Comparison of ENCODE assay signal across 1 cellular context in the genomic region with DNA sequence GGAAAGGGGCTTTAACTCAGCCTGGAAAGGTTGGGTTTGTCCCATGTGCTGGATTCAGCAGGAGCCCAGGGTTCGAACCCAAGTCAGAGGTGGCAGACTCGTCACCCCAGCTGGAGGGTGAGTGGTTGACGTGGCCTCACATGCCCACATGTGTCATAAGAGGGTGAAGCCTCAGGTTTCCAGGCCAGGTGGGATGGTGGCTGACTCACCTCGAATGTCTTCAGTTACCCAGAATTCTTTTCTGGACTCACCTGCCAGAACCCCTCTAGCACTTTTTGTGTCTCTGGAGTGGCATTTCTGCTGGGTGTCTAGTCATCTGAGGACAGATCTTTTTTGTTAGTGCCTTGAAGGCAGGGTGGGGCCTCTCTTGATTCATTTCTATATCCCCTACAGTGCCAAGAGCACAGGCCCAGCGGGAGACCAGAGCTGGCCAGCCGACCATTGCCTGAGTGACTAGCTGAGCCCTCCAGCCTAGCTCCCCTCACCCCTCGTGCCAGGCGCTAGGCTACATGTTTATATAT.
TF ChIP-seq lines count a peak whose summit lies in the region.

No MANE protein-coding gene starts in this region.

TF ChIP-seq in H1, 55 proteins besides CTCF, POLR2A, EP300 and RAD21 (continued from another document):
- TF ChIP-seq, protein P1, sequence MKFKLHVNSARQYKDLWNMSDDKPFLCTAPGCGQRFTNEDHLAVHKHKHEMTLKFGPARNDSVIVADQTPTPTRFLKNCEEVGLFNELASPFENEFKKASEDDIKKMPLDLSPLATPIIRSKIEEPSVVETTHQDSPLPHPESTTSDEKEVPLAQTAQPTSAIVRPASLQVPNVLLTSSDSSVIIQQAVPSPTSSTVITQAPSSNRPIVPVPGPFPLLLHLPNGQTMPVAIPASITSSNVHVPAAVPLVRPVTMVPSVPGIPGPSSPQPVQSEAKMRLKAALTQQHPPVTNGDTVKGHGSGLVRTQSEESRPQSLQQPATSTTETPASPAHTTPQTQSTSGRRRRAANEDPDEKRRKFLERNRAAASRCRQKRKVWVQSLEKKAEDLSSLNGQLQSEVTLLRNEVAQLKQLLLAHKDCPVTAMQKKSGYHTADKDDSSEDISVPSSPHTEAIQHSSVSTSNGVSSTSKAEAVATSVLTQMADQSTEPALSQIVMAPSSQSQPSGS (IDR thresholded peaks at IDR 0.05; ENCODE audit: low read length): no peak
- TF ChIP-seq SIRT6 (IDR thresholded peaks at IDR 0.05; ENCODE audit: low read length): no peak
- TF ChIP-seq YY1 (IDR thresholded peaks at IDR 0.05; ENCODE audit: low read depth, low read length): no peak
- TF ChIP-seq MAFK (IDR thresholded peaks at IDR 0.05; ENCODE audit: low read depth, low read length): no peak
- no peak for TF ChIP-seq HDAC2 (IDR thresholded peaks at IDR 0.05; ENCODE audit: borderline replicate concordance in 1 of 2, low read depth in 2 of 2, low read length in 2 of 2)
- TF ChIP-seq CREB1 (IDR thresholded peaks at IDR 0.05): no peak
- no peak for TF ChIP-seq NRF1 (IDR thresholded peaks at IDR 0.05; ENCODE audit: low read depth, low read length)
- TF ChIP-seq TAF1 (IDR thresholded peaks at IDR 0.05; ENCODE audit: low read depth, low read length): no peak
- TF ChIP-seq SP4 (IDR thresholded peaks at IDR 0.05; ENCODE audit: low read length): no peak
- TF ChIP-seq RXRA (IDR thresholded peaks at IDR 0.05; ENCODE audit: insufficient read depth, low read depth, low read length): no peak
- no peak for TF ChIP-seq TCF12 (IDR thresholded peaks at IDR 0.05; ENCODE audit: low read depth, low read length)
- no peak for TF ChIP-seq POLR2AphosphoS5 (IDR thresholded peaks at IDR 0.05; ENCODE audit: low read depth, low read length)
- no peak for TF ChIP-seq TEAD4 (IDR thresholded peaks at IDR 0.05; ENCODE audit: low read depth, low read length)
